8 cellular contexts compared by ENCODE assay signal in genomic region chr1:150516050-150516591, GRCh38. TPM values are rescaled to one million over a fixed set of nuclear protein-coding genes. Genes with fewer than 3 reads are reported as not detected.
DNase-seq lines count a peak whose midpoint lies in the region; TF ChIP-seq lines count a peak whose summit lies in the region.

No MANE protein-coding gene starts in this region.

- peak in 1 of 6 experiments; percentile 2 for TF ChIP-seq CTCF in esophagus squamous epithelium (IDR thresholded peaks at IDR 0.05)
- TF ChIP-seq CTCF in neutrophil (IDR thresholded peaks at IDR 0.05), result no peak

- no peaks in the 10 kb centered on the region for H3K27me3 ChIP-seq in esophagus squamous epithelium
- H3K27me3 ChIP-seq in neutrophil, result peaks cover 13% of the 10 kb centered on the region

- DNase-seq in DMS153 treated with DMSO at 0.1 percent for 48 hours (lab: John Stamatoyannopoulos, UW; ENCODE audit: unreplicated experiment) (peak; percentile 66), KBM-7 (peak; percentile 39), esophagus squamous epithelium (lab: John Stamatoyannopoulos, UW) (no peak), NCI-H226 (no peak), MV-4-11 (lab: John Stamatoyannopoulos, UW) (no peak), KG1 (lab: John Stamatoyannopoulos, UW) (no peak)
- DNase-seq in T-helper 2 cell treated with Interferon-gamma antibody and Interleukin-4, amounts not matched to agents 5 μg/mL and 100 μg/mL, for 36 hours (ENCODE audit: low spot score), result no peak

- 3 to 4% methylated on average over 19 of the region's 19 CpGs for WGBS in esophagus squamous epithelium, 2 donors

- peaks cover 11% of the 10 kb centered on the region for H3K4me1 Mint-ChIP-seq in T-helper 2 cell treated with Interferon-gamma antibody and Interleukin-4, amounts not matched to agents 5 μg/mL and 100 μg/mL, for 36 hours (ENCODE audit: low read depth)

- H3K36me3 Mint-ChIP-seq in T-helper 2 cell treated with Interferon-gamma antibody and Interleukin-4, amounts not matched to agents 5 μg/mL and 100 μg/mL, for 36 hours (ENCODE audit: low read depth), result peaks cover 4% of the 10 kb centered on the region

- peak overlapping the region; percentile 32 to 77 (median 55) for H3K4me3 ChIP-seq in esophagus squamous epithelium
- peak overlapping the region; percentile 79 to 87 for H3K4me3 ChIP-seq in neutrophil (ENCODE audit: low read depth in 1 of 2, low read length in 1 of 2)

- H3K4me1 ChIP-seq in esophagus squamous epithelium (peaks cover 9 to 62% (median 19%) of the 10 kb centered on the region in 3 donors), neutrophil (ENCODE audit: control insufficient read depth in 1 of 2, insufficient read depth in 1 of 2, low read depth in 1 of 2, low read length in 1 of 2) (peaks cover 15 to 16% of the 10 kb centered on the region in 2 experiments)

- in situ Hi-C loops in KBM-7 (cut with MboI; ENCODE audit: low pct_unique_long_range_greater_than_20kb, low sequenced_read_pairs), result no loop called here

- H3K4me3 Mint-ChIP-seq in T-helper 2 cell treated with Interferon-gamma antibody and Interleukin-4, amounts not matched to agents 5 μg/mL and 100 μg/mL, for 36 hours, result peak overlapping the region; percentile 90

- H3K27ac Mint-ChIP-seq in T-helper 2 cell treated with Interferon-gamma antibody and Interleukin-4, amounts not matched to agents 5 μg/mL and 100 μg/mL, for 36 hours, result peak overlapping the region; percentile 24

- TF ChIP-seq POLR2A in esophagus squamous epithelium (IDR thresholded peaks at IDR 0.05), result no peak

- H3K9me3 ChIP-seq in esophagus squamous epithelium (no peaks in the 10 kb centered on the region), neutrophil (no peaks in the 10 kb centered on the region)

- H3K36me3 ChIP-seq in esophagus squamous epithelium (peaks cover 0 to 18% (median 3%) of the 10 kb centered on the region in 3 donors), neutrophil (no peaks in the 10 kb centered on the region)

- peak overlapping the region; percentile 86 to 94 (median 91) for H3K27ac ChIP-seq in esophagus squamous epithelium
- no peak overlapping the region for H3K27ac ChIP-seq in neutrophil

- H3K9me3 Mint-ChIP-seq in T-helper 2 cell treated with Interferon-gamma antibody and Interleukin-4, amounts not matched to agents 5 μg/mL and 100 μg/mL, for 36 hours, result no peaks in the 10 kb centered on the region

- H3K27me3 Mint-ChIP-seq in T-helper 2 cell treated with Interferon-gamma antibody and Interleukin-4, amounts not matched to agents 5 μg/mL and 100 μg/mL, for 36 hours (ENCODE audit: low read depth), result no peaks in the 10 kb centered on the region

- intact Hi-C loops in esophagus squamous epithelium (cut with DNase I), result no loop called here

RNA-seq across cellular contexts. Expression of gene FALEC, which starts 0.6 kb away (rescaled TPM):
- 1 to 10 TPM in 1 of 4 donors, not detected in 3; 3.6 TPM for total RNA-seq in esophagus squamous epithelium

RNA-seq across cellular contexts. Expression of gene ECM1, which starts 8.2 kb away (rescaled TPM):
- 1,000 to 10,000 TPM in 1 of 4 donors, 100 to 1,000 TPM in 3; 311 to 1,013 (median 406) TPM for total RNA-seq in esophagus squamous epithelium

RNA-seq across cellular contexts. Expression of gene TARS2, which starts 28.9 kb away (rescaled TPM):
- total RNA-seq in esophagus squamous epithelium, result 10 to 100 TPM; 10.5 to 16.5 (median 13.7) TPM

RNA-seq across cellular contexts. Expression of gene ADAMTSL4, which starts 33.1 kb away (rescaled TPM):
- 10 to 100 TPM; 30.6 to 76.8 (median 43.3) TPM for total RNA-seq in esophagus squamous epithelium

Comparison
In these comparisons a context has a peak if more than half of its experiments do, and no peak if none do; other contexts are left out.
1. DNase-seq: peak in DMS153 treated with DMSO at 0.1 percent for 48 hours (single experiment) and KBM-7 (single experiment); none in T-helper 2 cell treated with Interferon-gamma antibody and Interleukin-4, amounts not matched to agents 5 μg/mL and 100 μg/mL, for 36 hours (single experiment), esophagus squamous epithelium (single experiment), NCI-H226 (single experiment), MV-4-11 (single experiment) and KG1 (single experiment).